24 cellular contexts compared by ENCODE assay signal in the genomic region with DNA sequence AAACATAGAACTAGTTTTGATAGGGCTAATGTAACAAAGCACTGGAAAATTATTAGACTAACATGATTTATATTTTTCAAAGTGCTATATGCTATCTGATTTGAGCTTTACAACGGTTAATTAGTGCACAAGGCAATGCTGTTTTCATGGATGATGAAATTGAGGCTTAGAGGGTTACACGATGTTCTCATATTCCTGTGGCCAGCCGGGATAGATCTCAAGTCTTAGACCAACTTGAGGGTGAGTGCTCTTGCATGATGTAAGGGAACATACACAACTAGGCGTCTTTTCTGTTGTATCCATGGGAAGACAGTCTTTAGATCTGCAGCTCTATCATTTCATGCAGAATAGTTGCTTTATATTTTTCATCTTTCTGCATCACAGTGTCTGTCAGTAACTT.
"Had no signal": no experiment of that assay in that cellular context is flagged by ENCODE, and none has a peak within 500 bp of the region (broad histone marks: within the 10 kb centered on the region; RNA-seq: fewer than 3 reads in every experiment).

No MANE protein-coding gene starts in this region.

- H3K27me3 ChIP-seq: dorsolateral prefrontal cortex, esophagus muscularis mucosa, gastroesophageal sphincter, hepatocyte had no signal

- DNase-seq: dermis blood vessel endothelial cell; dorsolateral prefrontal cortex; effector CD4-positive, alpha-beta T cell; effector memory CD4-positive, alpha-beta T cell; foreskin fibroblast; foreskin melanocyte; heart left ventricle; hypothalamus; immature natural killer cell; islet precursor cell; left cardiac atrium; left lung; left ventricle myocardium superior; lower lobe of right lung; mesenchymal stem cell; mucosa of descending colon; naive thymus-derived CD4-positive, alpha-beta T cell had no signal

- H3K9me3 ChIP-seq: esophagus muscularis mucosa, gastroesophageal sphincter, heart left ventricle, left lung, lower lobe of right lung, mucosa of descending colon had no signal

- H3K4me3 Mint-ChIP-seq: immature natural killer cell; mesothelial cell of epicardium; naive thymus-derived CD4-positive, alpha-beta T cell had no signal

- H3K4me3 ChIP-seq: coronary artery, dorsolateral prefrontal cortex, esophagus muscularis mucosa, gastroesophageal sphincter, heart left ventricle, hepatocyte, left lung, lower lobe of right lung, mucosa of descending colon had no signal

- H2AFZ ChIP-seq: hepatocyte had no signal

- H3K36me3 Mint-ChIP-seq: mesothelial cell of epicardium had no signal

- FAIRE-seq: colon, endothelial cell of umbilical vein had no signal

- H3K9me3 Mint-ChIP-seq: immature natural killer cell; mesothelial cell of epicardium; naive thymus-derived CD4-positive, alpha-beta T cell had no signal

- H3K27me3 Mint-ChIP-seq: naive thymus-derived CD4-positive, alpha-beta T cell had no signal

- ATAC-seq: gastroesophageal sphincter; heart left ventricle; left cardiac atrium; left lung; left ventricle myocardium superior; lower lobe of right lung; mucosa of descending colon; naive thymus-derived CD4-positive, alpha-beta T cell had no signal

- H3K4me2 ChIP-seq: hepatocyte had no signal

- H3K27ac ChIP-seq: coronary artery, dorsolateral prefrontal cortex, esophagus muscularis mucosa, gastroesophageal sphincter, heart left ventricle, hepatocyte, left lung, lower lobe of right lung had no signal

- H3K27ac Mint-ChIP-seq: immature natural killer cell; mesothelial cell of epicardium; naive thymus-derived CD4-positive, alpha-beta T cell had no signal
